Comparison of ENCODE assay signal across 1 cellular context in the genomic region with DNA sequence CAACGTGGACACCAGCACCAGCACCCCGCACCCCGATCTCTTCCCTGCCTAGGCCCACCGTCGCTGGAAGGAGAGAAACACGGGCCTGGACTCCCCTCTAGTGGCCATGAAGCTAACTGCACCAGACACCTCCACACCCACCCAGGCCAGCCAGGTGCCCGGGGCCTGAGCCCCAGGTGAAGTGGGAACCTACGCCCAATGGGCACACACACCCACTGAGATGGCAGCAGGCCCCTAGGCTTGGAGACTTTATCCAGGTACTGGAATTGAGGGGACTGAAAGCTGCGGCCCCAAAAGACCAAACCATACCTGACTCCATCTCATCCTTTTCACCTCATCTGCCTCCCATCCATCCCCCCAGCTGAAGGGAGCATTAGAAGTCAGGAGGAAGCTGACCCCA.
TF ChIP-seq lines count a peak whose summit lies in the region.

No MANE protein-coding gene starts in this region.

TF ChIP-seq in H1, 55 proteins besides CTCF, POLR2A, EP300 and RAD21 (continued from another document):
- TF ChIP-seq, protein P1, sequence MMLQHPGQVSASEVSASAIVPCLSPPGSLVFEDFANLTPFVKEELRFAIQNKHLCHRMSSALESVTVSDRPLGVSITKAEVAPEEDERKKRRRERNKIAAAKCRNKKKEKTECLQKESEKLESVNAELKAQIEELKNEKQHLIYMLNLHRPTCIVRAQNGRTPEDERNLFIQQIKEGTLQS (IDR thresholded peaks at IDR 0.05; ENCODE audit: insufficient read depth, low read depth, low read length): no peak
- TF ChIP-seq, protein P2, sequence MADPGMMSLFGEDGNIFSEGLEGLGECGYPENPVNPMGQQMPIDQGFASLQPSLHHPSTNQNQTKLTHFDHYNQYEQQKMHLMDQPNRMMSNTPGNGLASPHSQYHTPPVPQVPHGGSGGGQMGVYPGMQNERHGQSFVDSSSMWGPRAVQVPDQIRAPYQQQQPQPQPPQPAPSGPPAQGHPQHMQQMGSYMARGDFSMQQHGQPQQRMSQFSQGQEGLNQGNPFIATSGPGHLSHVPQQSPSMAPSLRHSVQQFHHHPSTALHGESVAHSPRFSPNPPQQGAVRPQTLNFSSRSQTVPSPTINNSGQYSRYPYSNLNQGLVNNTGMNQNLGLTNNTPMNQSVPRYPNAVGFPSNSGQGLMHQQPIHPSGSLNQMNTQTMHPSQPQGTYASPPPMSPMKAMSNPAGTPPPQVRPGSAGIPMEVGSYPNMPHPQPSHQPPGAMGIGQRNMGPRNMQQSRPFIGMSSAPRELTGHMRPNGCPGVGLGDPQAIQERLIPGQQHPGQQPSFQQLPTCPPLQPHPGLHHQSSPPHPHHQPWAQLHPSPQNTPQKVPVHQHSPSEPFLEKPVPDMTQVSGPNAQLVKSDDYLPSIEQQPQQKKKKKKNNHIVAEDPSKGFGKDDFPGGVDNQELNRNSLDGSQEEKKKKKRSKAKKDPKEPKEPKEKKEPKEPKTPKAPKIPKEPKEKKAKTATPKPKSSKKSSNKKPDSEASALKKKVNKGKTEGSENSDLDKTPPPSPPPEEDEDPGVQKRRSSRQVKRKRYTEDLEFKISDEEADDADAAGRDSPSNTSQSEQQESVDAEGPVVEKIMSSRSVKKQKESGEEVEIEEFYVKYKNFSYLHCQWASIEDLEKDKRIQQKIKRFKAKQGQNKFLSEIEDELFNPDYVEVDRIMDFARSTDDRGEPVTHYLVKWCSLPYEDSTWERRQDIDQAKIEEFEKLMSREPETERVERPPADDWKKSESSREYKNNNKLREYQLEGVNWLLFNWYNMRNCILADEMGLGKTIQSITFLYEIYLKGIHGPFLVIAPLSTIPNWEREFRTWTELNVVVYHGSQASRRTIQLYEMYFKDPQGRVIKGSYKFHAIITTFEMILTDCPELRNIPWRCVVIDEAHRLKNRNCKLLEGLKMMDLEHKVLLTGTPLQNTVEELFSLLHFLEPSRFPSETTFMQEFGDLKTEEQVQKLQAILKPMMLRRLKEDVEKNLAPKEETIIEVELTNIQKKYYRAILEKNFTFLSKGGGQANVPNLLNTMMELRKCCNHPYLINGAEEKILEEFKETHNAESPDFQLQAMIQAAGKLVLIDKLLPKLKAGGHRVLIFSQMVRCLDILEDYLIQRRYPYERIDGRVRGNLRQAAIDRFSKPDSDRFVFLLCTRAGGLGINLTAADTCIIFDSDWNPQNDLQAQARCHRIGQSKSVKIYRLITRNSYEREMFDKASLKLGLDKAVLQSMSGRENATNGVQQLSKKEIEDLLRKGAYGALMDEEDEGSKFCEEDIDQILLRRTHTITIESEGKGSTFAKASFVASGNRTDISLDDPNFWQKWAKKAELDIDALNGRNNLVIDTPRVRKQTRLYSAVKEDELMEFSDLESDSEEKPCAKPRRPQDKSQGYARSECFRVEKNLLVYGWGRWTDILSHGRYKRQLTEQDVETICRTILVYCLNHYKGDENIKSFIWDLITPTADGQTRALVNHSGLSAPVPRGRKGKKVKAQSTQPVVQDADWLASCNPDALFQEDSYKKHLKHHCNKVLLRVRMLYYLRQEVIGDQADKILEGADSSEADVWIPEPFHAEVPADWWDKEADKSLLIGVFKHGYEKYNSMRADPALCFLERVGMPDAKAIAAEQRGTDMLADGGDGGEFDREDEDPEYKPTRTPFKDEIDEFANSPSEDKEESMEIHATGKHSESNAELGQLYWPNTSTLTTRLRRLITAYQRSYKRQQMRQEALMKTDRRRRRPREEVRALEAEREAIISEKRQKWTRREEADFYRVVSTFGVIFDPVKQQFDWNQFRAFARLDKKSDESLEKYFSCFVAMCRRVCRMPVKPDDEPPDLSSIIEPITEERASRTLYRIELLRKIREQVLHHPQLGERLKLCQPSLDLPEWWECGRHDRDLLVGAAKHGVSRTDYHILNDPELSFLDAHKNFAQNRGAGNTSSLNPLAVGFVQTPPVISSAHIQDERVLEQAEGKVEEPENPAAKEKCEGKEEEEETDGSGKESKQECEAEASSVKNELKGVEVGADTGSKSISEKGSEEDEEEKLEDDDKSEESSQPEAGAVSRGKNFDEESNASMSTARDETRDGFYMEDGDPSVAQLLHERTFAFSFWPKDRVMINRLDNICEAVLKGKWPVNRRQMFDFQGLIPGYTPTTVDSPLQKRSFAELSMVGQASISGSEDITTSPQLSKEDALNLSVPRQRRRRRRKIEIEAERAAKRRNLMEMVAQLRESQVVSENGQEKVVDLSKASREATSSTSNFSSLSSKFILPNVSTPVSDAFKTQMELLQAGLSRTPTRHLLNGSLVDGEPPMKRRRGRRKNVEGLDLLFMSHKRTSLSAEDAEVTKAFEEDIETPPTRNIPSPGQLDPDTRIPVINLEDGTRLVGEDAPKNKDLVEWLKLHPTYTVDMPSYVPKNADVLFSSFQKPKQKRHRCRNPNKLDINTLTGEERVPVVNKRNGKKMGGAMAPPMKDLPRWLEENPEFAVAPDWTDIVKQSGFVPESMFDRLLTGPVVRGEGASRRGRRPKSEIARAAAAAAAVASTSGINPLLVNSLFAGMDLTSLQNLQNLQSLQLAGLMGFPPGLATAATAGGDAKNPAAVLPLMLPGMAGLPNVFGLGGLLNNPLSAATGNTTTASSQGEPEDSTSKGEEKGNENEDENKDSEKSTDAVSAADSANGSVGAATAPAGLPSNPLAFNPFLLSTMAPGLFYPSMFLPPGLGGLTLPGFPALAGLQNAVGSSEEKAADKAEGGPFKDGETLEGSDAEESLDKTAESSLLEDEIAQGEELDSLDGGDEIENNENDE (IDR thresholded peaks at IDR 0.05; ENCODE audit: insufficient replicate concordance, low read length): no peak
- no peak for TF ChIP-seq KDM1A (IDR thresholded peaks at IDR 0.05; ENCODE audit: borderline replicate concordance, low read length)
